ENCODE assay signal across 1 cellular context in genomic region chr6:34391711-34392496, GRCh38.
A peak's percentile ranks its signal among the peaks of the same experiment; 100 is the strongest.
TF ChIP-seq lines count a peak whose summit lies in the region.

No MANE protein-coding gene starts in this region.

TF ChIP-seq in HepG2, 621 proteins besides CTCF, POLR2A, EP300 and RAD21 (continued from another document and continues in another):
- TF ChIP-seq, protein P1, sequence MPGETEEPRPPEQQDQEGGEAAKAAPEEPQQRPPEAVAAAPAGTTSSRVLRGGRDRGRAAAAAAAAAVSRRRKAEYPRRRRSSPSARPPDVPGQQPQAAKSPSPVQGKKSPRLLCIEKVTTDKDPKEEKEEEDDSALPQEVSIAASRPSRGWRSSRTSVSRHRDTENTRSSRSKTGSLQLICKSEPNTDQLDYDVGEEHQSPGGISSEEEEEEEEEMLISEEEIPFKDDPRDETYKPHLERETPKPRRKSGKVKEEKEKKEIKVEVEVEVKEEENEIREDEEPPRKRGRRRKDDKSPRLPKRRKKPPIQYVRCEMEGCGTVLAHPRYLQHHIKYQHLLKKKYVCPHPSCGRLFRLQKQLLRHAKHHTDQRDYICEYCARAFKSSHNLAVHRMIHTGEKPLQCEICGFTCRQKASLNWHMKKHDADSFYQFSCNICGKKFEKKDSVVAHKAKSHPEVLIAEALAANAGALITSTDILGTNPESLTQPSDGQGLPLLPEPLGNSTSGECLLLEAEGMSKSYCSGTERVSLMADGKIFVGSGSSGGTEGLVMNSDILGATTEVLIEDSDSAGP (CRISPR knock-in tag; IDR thresholded peaks at IDR 0.05; ENCODE audit: borderline replicate concordance) = no peak; the same call in 1 of the 2 replicates
- no peak; the same call in 1 of the 2 replicates for TF ChIP-seq PHF20 (CRISPR knock-in tag; IDR thresholded peaks at IDR 0.05)
- no peak for TF ChIP-seq PRDM10 (CRISPR knock-in tag; IDR thresholded peaks at IDR 0.05; ENCODE audit: low read depth)
- TF ChIP-seq ZNF24 (IDR thresholded peaks at IDR 0.05) = no peak; the same call in 1 of the 2 replicates
- TF ChIP-seq RBAK (CRISPR knock-in tag; IDR thresholded peaks at IDR 0.05) = peak; percentile 64; the same call in 1 of the 2 replicates
- TF ChIP-seq MAX (IDR thresholded peaks at IDR 0.05) = peak; percentile 97
- TF ChIP-seq DNMT1 (CRISPR knock-in tag; IDR thresholded peaks at IDR 0.05) = no peak
- no peak for TF ChIP-seq CENPX (CRISPR knock-in tag; IDR thresholded peaks at IDR 0.05)
- TF ChIP-seq ZMAT5 (CRISPR knock-in tag; IDR thresholded peaks at IDR 0.05; ENCODE audit: borderline replicate concordance, low read depth) = no peak; the same call in 1 of the 2 replicates
- no peak for TF ChIP-seq TCF7L2 (IDR thresholded peaks at IDR 0.05; ENCODE audit: low read depth, low read length)
- no peak for TF ChIP-seq FOXP1 (IDR thresholded peaks at IDR 0.05)
- no peak for TF ChIP-seq FOXP1 (CRISPR knock-in tag; IDR thresholded peaks at IDR 0.05)
- peak; percentile 73; the same call in 1 of the 2 replicates for TF ChIP-seq ZNF274 (CRISPR knock-in tag; IDR thresholded peaks at IDR 0.05)
- TF ChIP-seq, protein P2, sequence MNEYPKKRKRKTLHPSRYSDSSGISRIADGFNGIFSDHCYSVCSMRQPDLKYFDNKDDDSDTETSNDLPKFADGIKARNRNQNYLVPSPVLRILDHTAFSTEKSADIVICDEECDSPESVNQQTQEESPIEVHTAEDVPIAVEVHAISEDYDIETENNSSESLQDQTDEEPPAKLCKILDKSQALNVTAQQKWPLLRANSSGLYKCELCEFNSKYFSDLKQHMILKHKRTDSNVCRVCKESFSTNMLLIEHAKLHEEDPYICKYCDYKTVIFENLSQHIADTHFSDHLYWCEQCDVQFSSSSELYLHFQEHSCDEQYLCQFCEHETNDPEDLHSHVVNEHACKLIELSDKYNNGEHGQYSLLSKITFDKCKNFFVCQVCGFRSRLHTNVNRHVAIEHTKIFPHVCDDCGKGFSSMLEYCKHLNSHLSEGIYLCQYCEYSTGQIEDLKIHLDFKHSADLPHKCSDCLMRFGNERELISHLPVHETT (CRISPR knock-in tag; conservative IDR thresholded peaks at IDR 0.05) = peak; percentile 39; the same call in 1 of the 2 replicates
- no peak for TF ChIP-seq GPN1 (CRISPR knock-in tag; IDR thresholded peaks at IDR 0.05; ENCODE audit: borderline replicate concordance)
- TF ChIP-seq ZSCAN29 (CRISPR knock-in tag; conservative IDR thresholded peaks at IDR 0.05) = peak; percentile 47; the same call in 1 of the 2 replicates
- no peak for TF ChIP-seq PLRG1 (conservative IDR thresholded peaks at IDR 0.05)
- TF ChIP-seq HNF4G (IDR thresholded peaks at IDR 0.05; ENCODE audit: borderline replicate concordance, low read depth, low read length) = 0 out of 2 replicates have a peak, but pooled peaks have one; percentile 43
- 0 out of 2 replicates have a peak, but pooled peaks have one; percentile 33 for TF ChIP-seq HNF4G (CRISPR knock-in tag; IDR thresholded peaks at IDR 0.05; ENCODE audit: borderline replicate concordance, low read depth)
- TF ChIP-seq, protein P3, sequence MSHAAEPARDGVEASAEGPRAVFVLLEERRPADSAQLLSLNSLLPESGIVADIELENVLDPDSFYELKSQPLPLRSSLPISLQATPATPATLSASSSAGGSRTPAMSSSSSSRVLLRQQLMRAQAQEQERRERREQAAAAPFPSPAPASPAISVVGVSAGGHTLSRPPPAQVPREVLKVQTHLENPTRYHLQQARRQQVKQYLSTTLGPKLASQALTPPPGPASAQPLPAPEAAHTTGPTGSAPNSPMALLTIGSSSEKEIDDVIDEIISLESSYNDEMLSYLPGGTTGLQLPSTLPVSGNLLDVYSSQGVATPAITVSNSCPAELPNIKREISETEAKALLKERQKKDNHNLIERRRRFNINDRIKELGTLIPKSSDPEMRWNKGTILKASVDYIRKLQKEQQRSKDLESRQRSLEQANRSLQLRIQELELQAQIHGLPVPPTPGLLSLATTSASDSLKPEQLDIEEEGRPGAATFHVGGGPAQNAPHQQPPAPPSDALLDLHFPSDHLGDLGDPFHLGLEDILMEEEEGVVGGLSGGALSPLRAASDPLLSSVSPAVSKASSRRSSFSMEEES (CRISPR knock-in tag; IDR thresholded peaks at IDR 0.05) = no peak; the same call in 1 of the 2 replicates
- TF ChIP-seq, protein P4, sequence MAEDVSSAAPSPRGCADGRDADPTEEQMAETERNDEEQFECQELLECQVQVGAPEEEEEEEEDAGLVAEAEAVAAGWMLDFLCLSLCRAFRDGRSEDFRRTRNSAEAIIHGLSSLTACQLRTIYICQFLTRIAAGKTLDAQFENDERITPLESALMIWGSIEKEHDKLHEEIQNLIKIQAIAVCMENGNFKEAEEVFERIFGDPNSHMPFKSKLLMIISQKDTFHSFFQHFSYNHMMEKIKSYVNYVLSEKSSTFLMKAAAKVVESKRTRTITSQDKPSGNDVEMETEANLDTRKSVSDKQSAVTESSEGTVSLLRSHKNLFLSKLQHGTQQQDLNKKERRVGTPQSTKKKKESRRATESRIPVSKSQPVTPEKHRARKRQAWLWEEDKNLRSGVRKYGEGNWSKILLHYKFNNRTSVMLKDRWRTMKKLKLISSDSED (CRISPR knock-in tag; IDR thresholded peaks at IDR 0.05) = 0 out of 2 replicates have a peak, but pooled peaks have one; percentile 6
- no peak for TF ChIP-seq ESRRA (CRISPR knock-in tag; IDR thresholded peaks at IDR 0.05; ENCODE audit: low read depth)
- TF ChIP-seq, protein P5, sequence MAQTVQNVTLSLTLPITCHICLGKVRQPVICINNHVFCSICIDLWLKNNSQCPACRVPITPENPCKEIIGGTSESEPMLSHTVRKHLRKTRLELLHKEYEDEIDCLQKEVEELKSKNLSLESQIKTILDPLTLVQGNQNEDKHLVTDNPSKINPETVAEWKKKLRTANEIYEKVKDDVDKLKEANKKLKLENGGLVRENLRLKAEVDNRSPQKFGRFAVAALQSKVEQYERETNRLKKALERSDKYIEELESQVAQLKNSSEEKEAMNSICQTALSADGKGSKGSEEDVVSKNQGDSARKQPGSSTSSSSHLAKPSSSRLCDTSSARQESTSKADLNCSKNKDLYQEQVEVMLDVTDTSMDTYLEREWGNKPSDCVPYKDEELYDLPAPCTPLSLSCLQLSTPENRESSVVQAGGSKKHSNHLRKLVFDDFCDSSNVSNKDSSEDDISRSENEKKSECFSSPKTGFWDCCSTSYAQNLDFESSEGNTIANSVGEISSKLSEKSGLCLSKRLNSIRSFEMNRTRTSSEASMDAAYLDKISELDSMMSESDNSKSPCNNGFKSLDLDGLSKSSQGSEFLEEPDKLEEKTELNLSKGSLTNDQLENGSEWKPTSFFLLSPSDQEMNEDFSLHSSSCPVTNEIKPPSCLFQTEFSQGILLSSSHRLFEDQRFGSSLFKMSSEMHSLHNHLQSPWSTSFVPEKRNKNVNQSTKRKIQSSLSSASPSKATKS (CRISPR knock-in tag; IDR thresholded peaks at IDR 0.05) = 0 out of 2 replicates have a peak, but pooled peaks have one; percentile 30
- TF ChIP-seq KMT2A (CRISPR knock-in tag; IDR thresholded peaks at IDR 0.05) = peak; percentile 68
- TF ChIP-seq FOSL1 (CRISPR knock-in tag; IDR thresholded peaks at IDR 0.05; ENCODE audit: borderline replicate concordance) = peak; percentile 12; the same call in 1 of the 2 replicates
- no peak for TF ChIP-seq HNRNPH1 (optimal IDR thresholded peaks at IDR 0.05; ENCODE audit: low read depth, low read length)
- TF ChIP-seq ZFP1 (CRISPR knock-in tag; IDR thresholded peaks at IDR 0.05) = no peak
- TF ChIP-seq, protein P6, sequence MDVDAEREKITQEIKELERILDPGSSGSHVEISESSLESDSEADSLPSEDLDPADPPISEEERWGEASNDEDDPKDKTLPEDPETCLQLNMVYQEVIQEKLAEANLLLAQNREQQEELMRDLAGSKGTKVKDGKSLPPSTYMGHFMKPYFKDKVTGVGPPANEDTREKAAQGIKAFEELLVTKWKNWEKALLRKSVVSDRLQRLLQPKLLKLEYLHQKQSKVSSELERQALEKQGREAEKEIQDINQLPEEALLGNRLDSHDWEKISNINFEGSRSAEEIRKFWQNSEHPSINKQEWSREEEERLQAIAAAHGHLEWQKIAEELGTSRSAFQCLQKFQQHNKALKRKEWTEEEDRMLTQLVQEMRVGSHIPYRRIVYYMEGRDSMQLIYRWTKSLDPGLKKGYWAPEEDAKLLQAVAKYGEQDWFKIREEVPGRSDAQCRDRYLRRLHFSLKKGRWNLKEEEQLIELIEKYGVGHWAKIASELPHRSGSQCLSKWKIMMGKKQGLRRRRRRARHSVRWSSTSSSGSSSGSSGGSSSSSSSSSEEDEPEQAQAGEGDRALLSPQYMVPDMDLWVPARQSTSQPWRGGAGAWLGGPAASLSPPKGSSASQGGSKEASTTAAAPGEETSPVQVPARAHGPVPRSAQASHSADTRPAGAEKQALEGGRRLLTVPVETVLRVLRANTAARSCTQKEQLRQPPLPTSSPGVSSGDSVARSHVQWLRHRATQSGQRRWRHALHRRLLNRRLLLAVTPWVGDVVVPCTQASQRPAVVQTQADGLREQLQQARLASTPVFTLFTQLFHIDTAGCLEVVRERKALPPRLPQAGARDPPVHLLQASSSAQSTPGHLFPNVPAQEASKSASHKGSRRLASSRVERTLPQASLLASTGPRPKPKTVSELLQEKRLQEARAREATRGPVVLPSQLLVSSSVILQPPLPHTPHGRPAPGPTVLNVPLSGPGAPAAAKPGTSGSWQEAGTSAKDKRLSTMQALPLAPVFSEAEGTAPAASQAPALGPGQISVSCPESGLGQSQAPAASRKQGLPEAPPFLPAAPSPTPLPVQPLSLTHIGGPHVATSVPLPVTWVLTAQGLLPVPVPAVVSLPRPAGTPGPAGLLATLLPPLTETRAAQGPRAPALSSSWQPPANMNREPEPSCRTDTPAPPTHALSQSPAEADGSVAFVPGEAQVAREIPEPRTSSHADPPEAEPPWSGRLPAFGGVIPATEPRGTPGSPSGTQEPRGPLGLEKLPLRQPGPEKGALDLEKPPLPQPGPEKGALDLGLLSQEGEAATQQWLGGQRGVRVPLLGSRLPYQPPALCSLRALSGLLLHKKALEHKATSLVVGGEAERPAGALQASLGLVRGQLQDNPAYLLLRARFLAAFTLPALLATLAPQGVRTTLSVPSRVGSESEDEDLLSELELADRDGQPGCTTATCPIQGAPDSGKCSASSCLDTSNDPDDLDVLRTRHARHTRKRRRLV (CRISPR knock-in tag; IDR thresholded peaks at IDR 0.05) = 0 out of 2 replicates have a peak, but pooled peaks have one; percentile 35
